In genomic region chr1:237562247-237562823, GRCh38 we compare ENCODE assay signal across 8 cellular contexts.
DNase-seq lines count a peak whose midpoint lies in the region; ATAC-seq and TF ChIP-seq lines count a peak whose summit lies in the region.

No MANE protein-coding gene starts in this region.

- no peaks in the 10 kb centered on the region for H3K4me1 ChIP-seq in body of pancreas

- WGBS in body of pancreas, 2 donors, result 59 to 61% methylated on average over 4 of the region's 4 CpGs

- TF ChIP-seq CTCF in GM20000 (IDR thresholded peaks at IDR 0.05; ENCODE audit: extremely low read depth, missing control alignments) (peak; percentile 40), body of pancreas (IDR thresholded peaks at IDR 0.05) (peak; percentile 45 to 58 (median 50))

- peaks cover 6% of the 10 kb centered on the region for H3K9me3 Mint-ChIP-seq in activated CD4-positive, alpha-beta memory T cell treated with anti-CD3 and anti-CD28 coated beads for 36 hours

- no peak overlapping the region for H3K4me3 Mint-ChIP-seq in activated CD4-positive, alpha-beta memory T cell treated with anti-CD3 and anti-CD28 coated beads for 36 hours

- no peak for TF ChIP-seq POLR2A in body of pancreas (IDR thresholded peaks at IDR 0.05)

- H3K9me3 ChIP-seq in body of pancreas, result no peaks in the 10 kb centered on the region

- no peak overlapping the region for H3K4me3 ChIP-seq in body of pancreas

- CTCF ChIA-PET in activated CD4-positive, alpha-beta memory T cell treated with anti-CD3 and anti-CD28 coated beads for 36 hours (lab: Charles Lee), result interaction anchor here (0.6 to 2.1 kb wide), 11 partner anchors 9 to 1458 kb away, joined by 3 to 13 read pairs (median 3); no protein-coding TSS in a partner anchor

- no peak overlapping the region for H3K27ac Mint-ChIP-seq in activated CD4-positive, alpha-beta memory T cell treated with anti-CD3 and anti-CD28 coated beads for 36 hours

- intact Hi-C loops in body of pancreas (cut with DNase I), result no loop called here
- intact Hi-C loops in activated CD4-positive, alpha-beta memory T cell treated with anti-CD3 and anti-CD28 coated beads for 36 hours (cut with micrococcal nuclease), result loop anchor here (5.0 kb wide), 1 partner anchor 1460 kb away; no protein-coding TSS in a partner anchor

- no peaks in the 10 kb centered on the region for H3K36me3 ChIP-seq in body of pancreas (replicated peaks in 1 of 2; ENCODE audit: insufficient read depth in 1 of 2, low read depth in 2 of 2)

- DNase-seq in EL (peak; percentile 43), GM20000 (ENCODE audit: low spot score) (peak; percentile 27), NCI-H69 (lab: John Stamatoyannopoulos, UW) (peak; percentile 80), body of pancreas (no peak), kidney glomerular epithelial cell (lab: John Stamatoyannopoulos, UW) (peak; percentile 46), islet precursor cell (no peak)
- no peak for DNase-seq in activated CD4-positive, alpha-beta memory T cell treated with anti-CD3 and anti-CD28 coated beads for 36 hours

- peaks cover 17% of the 10 kb centered on the region for H3K27me3 Mint-ChIP-seq in activated CD4-positive, alpha-beta memory T cell treated with anti-CD3 and anti-CD28 coated beads for 36 hours

- POLR2A ChIA-PET in activated CD4-positive, alpha-beta memory T cell treated with anti-CD3 and anti-CD28 coated beads for 36 hours (lab: Charles Lee), result no interaction called here

- no peaks in the 10 kb centered on the region for H3K36me3 Mint-ChIP-seq in activated CD4-positive, alpha-beta memory T cell treated with anti-CD3 and anti-CD28 coated beads for 36 hours

- ATAC-seq in HG03558 (IDR thresholded peaks at IDR 0.05; ENCODE audit: extremely low read depth, unreplicated experiment), result peak; percentile 86
- no peak for ATAC-seq in body of pancreas

- H3K4me1 Mint-ChIP-seq in activated CD4-positive, alpha-beta memory T cell treated with anti-CD3 and anti-CD28 coated beads for 36 hours (ENCODE audit: low read depth), result no peaks in the 10 kb centered on the region

- H3K27ac ChIP-seq in body of pancreas, result no peak overlapping the region

- H3K27me3 ChIP-seq in body of pancreas, result no peaks in the 10 kb centered on the region

Comparison
In these comparisons a context has a peak if more than half of its experiments do, and no peak if none do; other contexts are left out.
1. DNase-seq: peak in EL (single experiment), GM20000 (single experiment), NCI-H69 (single experiment) and kidney glomerular epithelial cell (single experiment); none in body of pancreas (0 of 4), activated CD4-positive, alpha-beta memory T cell treated with anti-CD3 and anti-CD28 coated beads for 36 hours (single experiment) and islet precursor cell (single experiment).